ENCODE assay signal across 8 cellular contexts in genomic region chrX:103215037-103215767, GRCh38. TPM values are rescaled to one million over a fixed set of nuclear protein-coding genes. Genes with fewer than 3 reads are reported as not detected.
A peak's percentile ranks its signal among the peaks of the same experiment; 100 is the strongest.
DNase-seq lines count a peak whose midpoint lies in the region; ATAC-seq and TF ChIP-seq lines count a peak whose summit lies in the region.

A gene with protein sequence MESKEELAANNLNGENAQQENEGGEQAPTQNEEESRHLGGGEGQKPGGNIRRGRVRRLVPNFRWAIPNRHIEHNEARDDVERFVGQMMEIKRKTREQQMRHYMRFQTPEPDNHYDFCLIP (plus strand): TSS chrX:103215108. CDS start chrX:103216154, 1,046 bp downstream.

- peak within 1 kb of the TSS; percentile 80 for H3K4me3 Mint-ChIP-seq in activated naive CD8-positive, alpha-beta T cell
- peak within 1 kb of the TSS; percentile 93 for H3K4me3 Mint-ChIP-seq in glutamatergic neuron (ENCODE audit: unreplicated experiment)

- H3K9me3 Mint-ChIP-seq in activated naive CD8-positive, alpha-beta T cell (ENCODE audit: low read depth): no peaks in the 10 kb centered on the region
- H3K9me3 Mint-ChIP-seq in glutamatergic neuron (ENCODE audit: unreplicated experiment): peaks cover 2% of the 10 kb centered on the region

- intact Hi-C loops in ovary (cut with DNase I): no loop called here

- peak; percentile 77 for ATAC-seq in GM19467 (IDR thresholded peaks at IDR 0.05; ENCODE audit: unreplicated experiment)

- H3K4me2 ChIP-seq in SK-N-SH: peak within 1 kb of the TSS; percentile 72

- no peaks in the 10 kb centered on the region for H3F3A ChIP-seq in SK-N-SH (replicated peaks; ENCODE audit: insufficient read depth)

- POLR2A ChIA-PET in SK-N-SH (lab: Yijun Ruan, JAX): interaction anchor here (0.5 to 0.9 kb wide), 4 partner anchors 40 to 510 kb away, joined by 3 to 4 read pairs (median 3); partner anchors contain the start of genes BEX2 and TCEAL8

- no peaks in the 10 kb centered on the region for H3K27me3 Mint-ChIP-seq in activated naive CD8-positive, alpha-beta T cell
- no peaks in the 10 kb centered on the region for H3K27me3 Mint-ChIP-seq in glutamatergic neuron (ENCODE audit: unreplicated experiment)

- peak; percentile 60 for DNase-seq in COLO829 (ENCODE audit: low spot score)
- peak; percentile 74 for DNase-seq in HK-2 (ENCODE audit: unreplicated experiment)
- peak; percentile 87 for DNase-seq in SK-N-SH
- DNase-seq in glutamatergic neuron: peak; percentile 88
- DNase-seq in ovary: peak; percentile 81 to 89 (median 88)

- H3K4me1 Mint-ChIP-seq in activated naive CD8-positive, alpha-beta T cell (ENCODE audit: low read depth): peaks cover 15% of the 10 kb centered on the region
- peaks cover 3% of the 10 kb centered on the region for H3K4me1 Mint-ChIP-seq in glutamatergic neuron (ENCODE audit: low read depth, unreplicated experiment)

- WGBS in SK-N-SH (ENCODE audit: low lambda C conversion rate): 3% methylated on average over 7 of the region's 67 CpGs
- WGBS in ovary, 3 donors: 32 to 51% (median 49%) methylated on average over 64 to 67 of the region's 67 CpGs

- TF ChIP-seq POLR2A in ovary (IDR thresholded peaks at IDR 0.05): peak; percentile 91

- no peaks in the 10 kb centered on the region; a peak in 1 of 4 replicates for H3K4me1 ChIP-seq in SK-N-SH (ENCODE audit: control insufficient read depth in 1 of 2, insufficient read depth in 2 of 2, low read depth in 1 of 2, low read length in 1 of 2)
- H3K4me1 ChIP-seq in ovary (ENCODE audit: insufficient read depth): no peaks in the 10 kb centered on the region

- H3K4me3 ChIP-seq in SK-N-SH (ENCODE audit: low read depth in 2 of 2, low read length in 1 of 2): peak within 1 kb of the TSS; percentile 62 to 63
- peak within 1 kb of the TSS; percentile 83 for H3K4me3 ChIP-seq in ovary

- H3K36me3 Mint-ChIP-seq in activated naive CD8-positive, alpha-beta T cell: no peaks in the 10 kb centered on the region
- no peaks in the 10 kb centered on the region for H3K36me3 Mint-ChIP-seq in glutamatergic neuron (ENCODE audit: unreplicated experiment)

- CTCF ChIA-PET in SK-N-SH (lab: Yijun Ruan, JAX): no interaction called here

- H2AFZ ChIP-seq in SK-N-SH (ENCODE audit: low read depth): peak within 1 kb of the TSS; percentile 79

- TF ChIP-seq CTCF in SK-N-SH (IDR thresholded peaks at IDR 0.05) (no peak), glutamatergic neuron (IDR thresholded peaks at IDR 0.05; ENCODE audit: partially characterized antibody, unreplicated experiment) (no peak), ovary (IDR thresholded peaks at IDR 0.05) (no peak)

- peak within 1 kb of the TSS; percentile 64 for H3K27ac Mint-ChIP-seq in activated naive CD8-positive, alpha-beta T cell
- H3K27ac Mint-ChIP-seq in glutamatergic neuron (ENCODE audit: unreplicated experiment): peak within 1 kb of the TSS; percentile 94

- no peaks in the 10 kb centered on the region for H3K9me2 ChIP-seq in SK-N-SH

- H4K20me1 ChIP-seq in SK-N-SH (ENCODE audit: insufficient read depth): no peaks in the 10 kb centered on the region

- H3K27ac ChIP-seq in SK-N-SH (ENCODE audit: low read depth in 2 of 2, low read length in 1 of 2) (peak within 1 kb of the TSS; percentile 81 to 85), ovary (peak within 1 kb of the TSS; percentile 85 to 92), temporal lobe (ENCODE audit: low read depth, low read length) (peak within 1 kb of the TSS; percentile 65)

- H3K9me3 ChIP-seq in SK-N-SH (no peaks in the 10 kb centered on the region), ovary (no peaks in the 10 kb centered on the region)

- H3K36me3 ChIP-seq in SK-N-SH (replicated peaks in 1 of 2; ENCODE audit: control insufficient read depth in 1 of 2, insufficient read depth in 2 of 2, low read length in 1 of 2) (peaks cover 6 to 9% of the 10 kb centered on the region in 2 experiments), ovary (no peaks in the 10 kb centered on the region)

- no peaks in the 10 kb centered on the region for H3K79me2 ChIP-seq in SK-N-SH (ENCODE audit: insufficient read depth)

- TF ChIP-seq RAD21 in SK-N-SH (IDR thresholded peaks at IDR 0.05; ENCODE audit: low read length): no peak

- no peak for TF ChIP-seq EP300 in SK-N-SH (IDR thresholded peaks at IDR 0.05; ENCODE audit: borderline replicate concordance in 1 of 2, low read depth in 1 of 2, low read length in 1 of 2)
- TF ChIP-seq EP300 in ovary (IDR thresholded peaks at IDR 0.05): no peak

- H3K9ac ChIP-seq in SK-N-SH: peak within 1 kb of the TSS; percentile 86

- H3K27me3 ChIP-seq in SK-N-SH (ENCODE audit: insufficient read depth) (no peaks in the 10 kb centered on the region; the same call in 1 of the 2 replicates), ovary (no peaks in the 10 kb centered on the region)

TF ChIP-seq in SK-N-SH, 30 proteins besides CTCF, POLR2A, EP300 and RAD21 (continues in another document):
- TF ChIP-seq EZH2phosphoT487 (IDR thresholded peaks at IDR 0.05; ENCODE audit: borderline replicate concordance, low read depth) (no peak), REST (IDR thresholded peaks at IDR 0.05; ENCODE audit: low read depth, low read length) (peak; percentile 72), RCOR1 (IDR thresholded peaks at IDR 0.05; ENCODE audit: low read length) (no peak), TAF1 (IDR thresholded peaks at IDR 0.05; ENCODE audit: borderline replicate concordance, low read depth, low read length) (peak; percentile 99), ELF1 (IDR thresholded peaks at IDR 0.05) (no peak), MXI1 (IDR thresholded peaks at IDR 0.05; ENCODE audit: low read depth, low read length) (peak; percentile 53; the same call in 1 of the 2 replicates), TCF12 (IDR thresholded peaks at IDR 0.05) (no peak), USF1 (IDR thresholded peaks at IDR 0.05; ENCODE audit: borderline replicate concordance, low read depth) (peak; percentile 93), TEAD4 (IDR thresholded peaks at IDR 0.05; ENCODE audit: borderline replicate concordance, insufficient read depth) (no peak), GATA2 (CRISPR knock-in tag; IDR thresholded peaks at IDR 0.05) (no peak), SMC3 (IDR thresholded peaks at IDR 0.05; ENCODE audit: low read depth, low read length) (no peak), RFX5 (IDR thresholded peaks at IDR 0.05; ENCODE audit: low read length) (no peak), CHD2 (IDR thresholded peaks at IDR 0.05; ENCODE audit: low read length, partially characterized antibody) (no peak)
- TF ChIP-seq, protein P1, sequence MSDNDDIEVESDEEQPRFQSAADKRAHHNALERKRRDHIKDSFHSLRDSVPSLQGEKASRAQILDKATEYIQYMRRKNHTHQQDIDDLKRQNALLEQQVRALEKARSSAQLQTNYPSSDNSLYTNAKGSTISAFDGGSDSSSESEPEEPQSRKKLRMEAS (IDR thresholded peaks at IDR 0.05; ENCODE audit: low read depth): peak; percentile 54; the same call in 1 of the 2 replicates
- TF ChIP-seq, protein P2, sequence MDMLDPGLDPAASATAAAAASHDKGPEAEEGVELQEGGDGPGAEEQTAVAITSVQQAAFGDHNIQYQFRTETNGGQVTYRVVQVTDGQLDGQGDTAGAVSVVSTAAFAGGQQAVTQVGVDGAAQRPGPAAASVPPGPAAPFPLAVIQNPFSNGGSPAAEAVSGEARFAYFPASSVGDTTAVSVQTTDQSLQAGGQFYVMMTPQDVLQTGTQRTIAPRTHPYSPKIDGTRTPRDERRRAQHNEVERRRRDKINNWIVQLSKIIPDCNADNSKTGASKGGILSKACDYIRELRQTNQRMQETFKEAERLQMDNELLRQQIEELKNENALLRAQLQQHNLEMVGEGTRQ (IDR thresholded peaks at IDR 0.05; ENCODE audit: borderline replicate concordance, low read depth, low read length): peak; percentile 72

RNA-seq across cellular contexts. Expression of the gene that starts here (rescaled TPM):
- 84.8 and 95.7 TPM in 2 replicates for polyA plus RNA-seq in SK-N-SH (2012; rRNA removed)
- polyA plus RNA-seq in SK-N-SH (2012; cell fraction: cytosol; rRNA removed): 111 and 151 TPM in 2 replicates
- polyA plus RNA-seq in SK-N-SH (2012; cell fraction: nucleus; rRNA removed): 17.2 and 35.2 TPM in 2 replicates
- total RNA-seq in glutamatergic neuron (ENCODE audit: unreplicated experiment): 82.5 TPM
- 10 to 100 TPM; 51.0 to 75.3 (median 60.9) TPM for total RNA-seq in ovary
- polyA plus RNA-seq in ovary: 100 to 1,000 TPM; 101 to 124 TPM
- 77.2 TPM for total RNA-seq in temporal lobe

Comparison
In these comparisons a context has a peak if more than half of its experiments do, and no peak if none do; other contexts are left out.
1. Peak in every context shown above with its lines: DNase-seq, ATAC-seq, H3K4me3 ChIP-seq and H3K27ac ChIP-seq.